Comparison of ENCODE assay signal across 8 cellular contexts in the genomic region with DNA sequence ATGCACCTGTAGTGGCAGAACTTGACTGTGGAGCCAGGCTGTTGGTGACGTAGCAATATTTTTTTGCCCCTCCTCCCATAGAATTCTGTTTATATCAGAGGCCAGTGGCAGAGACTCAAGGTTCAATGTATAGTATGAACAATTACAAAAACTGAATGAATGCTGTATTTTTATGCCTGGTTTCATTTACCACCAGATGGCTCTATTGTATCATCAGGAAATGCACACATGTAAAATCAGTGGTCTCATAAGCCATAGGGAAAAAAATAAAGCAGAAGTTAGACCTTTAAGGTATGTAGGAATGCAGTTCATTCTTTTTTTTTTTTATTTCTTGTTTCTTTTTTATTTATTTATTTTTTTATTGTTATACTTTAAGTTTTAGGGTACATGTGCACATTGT. TPM values are rescaled to one million over a fixed set of nuclear protein-coding genes. Genes with fewer than 3 reads are reported as not detected.
DNase-seq lines count a peak whose midpoint lies in the region; ATAC-seq and TF ChIP-seq lines count a peak whose summit lies in the region.
"Had no signal": no experiment of that assay in that cellular context is flagged by ENCODE, and none has a peak within 500 bp of the region (broad histone marks: within the 10 kb centered on the region; RNA-seq: fewer than 3 reads in every experiment).

No MANE protein-coding gene starts in this region.

- DNase-seq in NCI-H1694 treated with DMSO at 0.1 percent for 48 hours (lab: John Stamatoyannopoulos, UW) (peak; percentile 22), dorsolateral prefrontal cortex (no peak), sigmoid colon (no peak), omental fat pad (ENCODE audit: low spot score) (no peak)
- DNase-seq in activated CD8-positive, alpha-beta memory T cell treated with anti-CD3 and anti-CD28 coated beads, Interleukin-2, amount 50 U/mL, for 4 hours = no peak
- DNase-seq: stimulated activated CD8-positive, alpha-beta memory T cell treated with anti-CD3 and anti-CD28 coated beads, Interleukin-4, amount 100 ng/mL, for 48 hours had no signal

- H3K27ac ChIP-seq in dorsolateral prefrontal cortex (no peak overlapping the region), sigmoid colon (no peak overlapping the region)

- TF ChIP-seq CTCF in GM12873 (IDR thresholded peaks at IDR 0.05; ENCODE audit: insufficient read depth, low read depth, low read length, missing control alignments) = peak; percentile 34
- TF ChIP-seq CTCF in dorsolateral prefrontal cortex (IDR thresholded peaks at IDR 0.05 in 54 of 56, conservative IDR thresholded peaks at IDR 0.05 in 2 of 56; ENCODE audit: low read depth in 1 of 56, partially characterized antibody in 56 of 56) = peak in 51 of 56 donors; percentile 16 to 66 (median 38)
- peak; percentile 11 to 64 (median 37) for TF ChIP-seq CTCF in sigmoid colon (IDR thresholded peaks at IDR 0.05)
- TF ChIP-seq CTCF in omental fat pad (IDR thresholded peaks at IDR 0.05) = no peak

- no peaks in the 10 kb centered on the region for H3K36me3 ChIP-seq in sigmoid colon

- intact Hi-C loops in dorsolateral prefrontal cortex (cut with DNase I) (no loop called here), sigmoid colon (cut with DNase I) (loop anchor here (1.0 kb wide), 1 partner anchor 455 kb away; no protein-coding TSS in a partner anchor)

- TF ChIP-seq EP300 in sigmoid colon (IDR thresholded peaks at IDR 0.05) = no peak

- H3K27me3 ChIP-seq in dorsolateral prefrontal cortex (no peaks in the 10 kb centered on the region), sigmoid colon (no peaks in the 10 kb centered on the region)

- WGBS in sigmoid colon, 2 donors = 19 to 59% methylated on average over 1 of the region's 1 CpG

- H3K9me3 ChIP-seq in sigmoid colon = no peaks in the 10 kb centered on the region

- H3K4me3 ChIP-seq in dorsolateral prefrontal cortex = no peak overlapping the region
- H3K4me3 ChIP-seq in sigmoid colon = no peak overlapping the region

- no peak for ATAC-seq in omental fat pad (ENCODE audit: low FRiP score)
- no peak for ATAC-seq in GM21737 (IDR thresholded peaks at IDR 0.05; ENCODE audit: unreplicated experiment)

- no peaks in the 10 kb centered on the region for H3K4me1 ChIP-seq in sigmoid colon

- TF ChIP-seq POLR2A in sigmoid colon (IDR thresholded peaks at IDR 0.05) = no peak

RNA-seq across cellular contexts. Expression of gene CCDC192, which starts 43.6 kb away (rescaled TPM):
- total RNA-seq in dorsolateral prefrontal cortex (under 1 TPM in 9 of 120 experiments, not detected in 111; 0.45 to 0.67 (median 0.55) TPM), sigmoid colon (under 1 TPM in 1 of 4 donors, not detected in 3; 0.36 TPM), omental fat pad (under 1 TPM in 1 of 4 donors, not detected in 3; 0.56 TPM)
- 1 to 10 TPM in 1 of 3 donors, not detected in 2; 2.4 TPM for polyA plus RNA-seq in sigmoid colon

Comparison
In these comparisons a context has a peak if more than half of its experiments do, and no peak if none do; other contexts are left out.
1. CTCF ChIP-seq: peak in GM12873 (single experiment), dorsolateral prefrontal cortex (51 of 56) and sigmoid colon (4 of 4); none in omental fat pad (0 of 3).